10 cellular contexts compared by ENCODE assay signal in genomic region chr3:183265157-183265642, GRCh38. TPM values are rescaled to one million over a fixed set of nuclear protein-coding genes. Genes with fewer than 3 reads are reported as not detected.
A peak's percentile ranks its signal among the peaks of the same experiment; 100 is the strongest.
DNase-seq lines count a peak whose midpoint lies in the region; ATAC-seq and TF ChIP-seq lines count a peak whose summit lies in the region.
"Had no signal": no experiment of that assay in that cellular context is flagged by ENCODE, and none has a peak within 500 bp of the region (broad histone marks: within the 10 kb centered on the region; RNA-seq: fewer than 3 reads in every experiment).

No MANE protein-coding gene starts in this region.

- peaks cover 0 to 2% of the 10 kb centered on the region in 2 donors for H3K27me3 Mint-ChIP-seq in natural killer cell treated with Interleukin-12 subunit alpha and Interleukin-12 subunit beta and Interleukin-15 and Interleukin-18, amount 100 ng/mL, for 72 hours

- WGBS in IMR-90 (ENCODE audit: extremely low coverage in 2 of 2, insufficient read length in 1 of 2), 2 experiments = 70% methylated on average over 3 of the region's 15 CpGs; no CpG with 5 or more reads in 1 of the 2 experiments
- 58 to 64% methylated on average over 15 of the region's 15 CpGs for WGBS in heart right ventricle, 2 donors
- WGBS in psoas muscle, 3 donors = 30 to 55% (median 40%) methylated on average over 15 of the region's 15 CpGs

- dilution Hi-C loops in IMR-90 (cut with HindIII; ENCODE audit: low sequenced_read_pairs, unreplicated experiment) = no loop called here

- no peak overlapping the region for H3K18ac ChIP-seq in IMR-90 (ENCODE audit: low read depth, low read length)

- intact Hi-C loops in IMR-90 (cut with micrococcal nuclease) (no loop called here), heart right ventricle (cut with DNase I) (no loop called here), psoas muscle (cut with DNase I) (no loop called here), tibial artery (cut with DNase I; ENCODE audit: low total_unique reads) (no loop called here)

- no peak for TF ChIP-seq RAD21 in IMR-90 (IDR thresholded peaks at IDR 0.05; ENCODE audit: low read length)

- H2AFZ ChIP-seq in IMR-90 (replicated peaks; ENCODE audit: low read length, poor library complexity) = peak overlapping the region; percentile 5

- CTCF ChIA-PET in IMR-90 (lab: Yijun Ruan, JAX) = interaction anchor here (1.2 kb wide), 1 partner anchor 8 kb away, joined by 4 read pairs; no protein-coding TSS in a partner anchor

- POLR2A ChIA-PET in IMR-90 (lab: Charles Lee; ENCODE audit: unreplicated experiment) = no interaction called here

- no peak for ATAC-seq in IMR-90 (ENCODE audit: low read depth)
- peak; percentile 47 to 85 (median 74) for ATAC-seq in heart right ventricle
- peak in 3 of 4 donors; percentile 43 to 59 (median 51) for ATAC-seq in psoas muscle
- ATAC-seq in HG03432 (IDR thresholded peaks at IDR 0.05; ENCODE audit: unreplicated experiment) = no peak
- no peak for ATAC-seq in natural killer cell treated with Interleukin-12 subunit alpha and Interleukin-12 subunit beta and Interleukin-15 and Interleukin-18, amount 100 ng/mL, for 72 hours

- no peak overlapping the region for H3K23ac ChIP-seq in IMR-90 (ENCODE audit: low read depth, low read length)

- no peaks in the 10 kb centered on the region for H3K9me1 ChIP-seq in IMR-90 (ENCODE audit: insufficient read depth, low read length)

- no peak overlapping the region for H3K14ac ChIP-seq in IMR-90 (replicated peaks; ENCODE audit: low read depth, low read length)

- H3K27ac ChIP-seq in IMR-90 (ENCODE audit: insufficient read depth, low read length) = no peak overlapping the region
- H3K27ac ChIP-seq in heart right ventricle = peak overlapping the region in 7 of 10 donors; percentile 41 to 75 (median 54)
- peak overlapping the region; percentile 73 for H3K27ac ChIP-seq in psoas muscle
- no peak overlapping the region for H3K27ac ChIP-seq in tibial artery
- H3K27ac ChIP-seq: SJSA1 had no signal

- no peaks in the 10 kb centered on the region for H3K36me3 ChIP-seq in IMR-90 (ENCODE audit: control insufficient read depth, insufficient read depth, low read length)
- H3K36me3 ChIP-seq in heart right ventricle = peaks cover 0 to 9% (median 0%) of the 10 kb centered on the region in 9 donors
- H3K36me3 ChIP-seq in psoas muscle (ENCODE audit: insufficient read depth in 1 of 2, low read depth in 1 of 2) = peaks cover under 1 to 11% of the 10 kb centered on the region in 2 donors
- H3K36me3 ChIP-seq in tibial artery = no peaks in the 10 kb centered on the region
- H3K36me3 ChIP-seq: SJSA1 had no signal

- H3K79me1 ChIP-seq in IMR-90 (ENCODE audit: low read depth in 1 of 2, low read length in 2 of 2) = no peaks in the 10 kb centered on the region

- no peaks in the 10 kb centered on the region for H3K4me1 ChIP-seq in IMR-90 (ENCODE audit: control insufficient read depth, insufficient read depth, low read length)
- peaks cover 0 to 57% (median 20%) of the 10 kb centered on the region in 9 donors for H3K4me1 ChIP-seq in heart right ventricle
- peaks cover 53% of the 10 kb centered on the region for H3K4me1 ChIP-seq in psoas muscle
- no peaks in the 10 kb centered on the region for H3K4me1 ChIP-seq in tibial artery

- TF ChIP-seq CTCF in IMR-90 (conservative IDR thresholded peaks at IDR 0.05; ENCODE audit: low read depth, low read length) = no peak
- no peak for TF ChIP-seq CTCF in heart right ventricle (IDR thresholded peaks at IDR 0.05)
- no peak for TF ChIP-seq CTCF in psoas muscle (IDR thresholded peaks at IDR 0.05)
- no peak for TF ChIP-seq CTCF in tibial artery (IDR thresholded peaks at IDR 0.05)

- H3K27ac Mint-ChIP-seq in natural killer cell treated with Interleukin-12 subunit alpha and Interleukin-12 subunit beta and Interleukin-15 and Interleukin-18, amount 100 ng/mL, for 72 hours = no peak overlapping the region
- H3K27ac Mint-ChIP-seq: natural killer cell had no signal

- H3K4me1 Mint-ChIP-seq in natural killer cell treated with Interleukin-12 subunit alpha and Interleukin-12 subunit beta and Interleukin-15 and Interleukin-18, amount 100 ng/mL, for 72 hours (ENCODE audit: low read depth in 2 of 2) = peaks cover 5% of the 10 kb centered on the region in 2 donors
- H3K4me1 Mint-ChIP-seq: natural killer cell had no signal

- H2BK120ac ChIP-seq in IMR-90 (ENCODE audit: low read depth, low read length) = no peak overlapping the region

- H3K36me3 Mint-ChIP-seq in natural killer cell treated with Interleukin-12 subunit alpha and Interleukin-12 subunit beta and Interleukin-15 and Interleukin-18, amount 100 ng/mL, for 72 hours = no peaks in the 10 kb centered on the region
- H3K36me3 Mint-ChIP-seq: natural killer cell had no signal

- no peak overlapping the region for H3K4ac ChIP-seq in IMR-90 (ENCODE audit: low read depth, low read length)

- H3K9me3 ChIP-seq in IMR-90 (ENCODE audit: control insufficient read depth, insufficient read depth, low read length) (no peaks in the 10 kb centered on the region), heart right ventricle (no peaks in the 10 kb centered on the region), psoas muscle (no peaks in the 10 kb centered on the region), tibial artery (no peaks in the 10 kb centered on the region)
- H3K9me3 ChIP-seq: SJSA1 had no signal

- H4K20me1 ChIP-seq in IMR-90 (ENCODE audit: insufficient read depth, low read length) = no peaks in the 10 kb centered on the region; the same call in 1 of the 2 replicates

- no TSS peak for BruUV-seq in IMR-90 (replicated peaks; lab: Mats Ljungman, UMichigan)

- H3K9ac ChIP-seq in IMR-90 (ENCODE audit: low read depth, low read length) = no peak overlapping the region

- no peak overlapping the region for H2BK15ac ChIP-seq in IMR-90 (ENCODE audit: low read depth, low read length)

- H4K5ac ChIP-seq in IMR-90 (ENCODE audit: low read depth, low read length) = no peak overlapping the region

- H2BK20ac ChIP-seq in IMR-90 (ENCODE audit: low read depth, low read length) = no peak overlapping the region

- DNase-seq in IMR-90 (no peak), SW480 (ENCODE audit: low spot score) (peak; percentile 68), heart right ventricle (peak; percentile 21 to 49), psoas muscle (no peak), A172 (ENCODE audit: low spot score) (no peak), tibial artery (no peak)
- no peak for DNase-seq in natural killer cell treated with Interleukin-12 subunit alpha and Interleukin-12 subunit beta and Interleukin-15 and Interleukin-18, amount 100 ng/mL, for 72 hours (ENCODE audit: low spot score)
- DNase-seq: natural killer cell had no signal

- H3K4me2 ChIP-seq in IMR-90 (ENCODE audit: low read depth, low read length) = no peak overlapping the region

- no peaks in the 10 kb centered on the region for H3K9me3 Mint-ChIP-seq in natural killer cell treated with Interleukin-12 subunit alpha and Interleukin-12 subunit beta and Interleukin-15 and Interleukin-18, amount 100 ng/mL, for 72 hours
- H3K9me3 Mint-ChIP-seq: natural killer cell had no signal

- H4K91ac ChIP-seq in IMR-90 (ENCODE audit: insufficient read depth, low read depth, low read length) = no peak overlapping the region

- no peak overlapping the region for H2BK5ac ChIP-seq in IMR-90 (ENCODE audit: low read depth, low read length, poor library complexity, severe bottlenecking)

- no peak overlapping the region for H2AK5ac ChIP-seq in IMR-90 (ENCODE audit: low read depth, low read length)

- no peak for TF ChIP-seq POLR2A in IMR-90 (IDR thresholded peaks at IDR 0.05; ENCODE audit: low read depth, low read length)

- H3K4me3 ChIP-seq in IMR-90 (ENCODE audit: insufficient read depth, low read depth, low read length) (no peak overlapping the region), heart right ventricle (peak overlapping the region in 6 of 10 donors; percentile 4 to 36 (median 26)), psoas muscle (peak overlapping the region; percentile 31), tibial artery (no peak overlapping the region)
- H3K4me3 ChIP-seq: SJSA1 had no signal

- no peak overlapping the region for H2AK9ac ChIP-seq in IMR-90 (replicated peaks; ENCODE audit: low read depth, low read length, poor library complexity)

- no peak overlapping the region for H4K8ac ChIP-seq in IMR-90 (ENCODE audit: low read depth in 2 of 2, low read length in 2 of 2)

- no peak overlapping the region for H3K56ac ChIP-seq in IMR-90 (ENCODE audit: extremely low read depth, insufficient read depth, low read length)

- in situ Hi-C loops in IMR-90 (cut with MboI; ENCODE audit: low sequenced_read_pairs) = no loop called here

- no peak overlapping the region for H3K4me3 Mint-ChIP-seq in natural killer cell treated with Interleukin-12 subunit alpha and Interleukin-12 subunit beta and Interleukin-15 and Interleukin-18, amount 100 ng/mL, for 72 hours
- H3K4me3 Mint-ChIP-seq: natural killer cell had no signal

- H3K27me3 ChIP-seq in IMR-90 (ENCODE audit: control insufficient read depth, insufficient read depth, low read length) = peaks cover 2% of the 10 kb centered on the region; the same call in 1 of the 2 replicates
- no peaks in the 10 kb centered on the region for H3K27me3 ChIP-seq in heart right ventricle
- H3K27me3 ChIP-seq in psoas muscle (ENCODE audit: insufficient read depth in 3 of 3, low read length in 2 of 3) = no peaks in the 10 kb centered on the region
- no peaks in the 10 kb centered on the region for H3K27me3 ChIP-seq in tibial artery
- H3K27me3 ChIP-seq: SJSA1 had no signal

TF ChIP-seq in IMR-90, 13 proteins besides CTCF, POLR2A, EP300 and RAD21 (continues in another document):
- no peak for TF ChIP-seq MXI1 (IDR thresholded peaks at IDR 0.05; ENCODE audit: borderline replicate concordance, low read depth, low read length)
- TF ChIP-seq RFX5 (IDR thresholded peaks at IDR 0.05; ENCODE audit: low read depth, low read length) = no peak
- no peak for TF ChIP-seq FOS (IDR thresholded peaks at IDR 0.05; ENCODE audit: low read depth, low read length)
- TF ChIP-seq USF2 (IDR thresholded peaks at IDR 0.05; ENCODE audit: low read depth, low read length) = no peak

RNA-seq across cellular contexts. Expression of gene B3GNT5, which starts 12.1 kb away (rescaled TPM):
- total RNA-seq in IMR-90 (2012; rRNA removed) (3.4 and 4.4 TPM in 2 replicates), heart right ventricle (1 to 10 TPM; 2.0 to 9.0 (median 5.8) TPM), psoas muscle (10 to 100 TPM; 44.8 to 98.1 (median 63.7) TPM)
- polyA plus RNA-seq in IMR-90 (2012; rRNA removed) (1.4 and 1.6 TPM in 2 replicates), heart right ventricle (1 to 10 TPM; 1.7 to 2.2 TPM), psoas muscle (10 to 100 TPM; 12.1 to 98.9 (median 43.4) TPM)
- 0.33 and 0.35 TPM in 2 replicates for polyA plus RNA-seq in IMR-90 (2012; cell fraction: cytosol; rRNA removed)
- polyA plus RNA-seq in IMR-90 (2012; cell fraction: nucleus; rRNA removed; ENCODE audit: low replicate concordance) = 0.21 and 1.7 TPM in 2 replicates
- total RNA-seq in natural killer cell treated with Interleukin-12 subunit alpha and Interleukin-12 subunit beta and Interleukin-15 and Interleukin-18, amount 100 ng/mL, for 72 hours = 1 to 10 TPM in 1 of 2 donors, under 1 TPM in 1; 0.36 to 1.0 TPM
- 15.8 and 18.0 TPM in 2 replicates for total RNA-seq in A172 (2014; rRNA removed; shearing (Covaris generic))

Comparison
In these comparisons a context has a peak if more than half of its experiments do, and no peak if none do; other contexts are left out.
1. ATAC-seq: peak in heart right ventricle (8 of 8) and psoas muscle (3 of 4); none in IMR-90 (single experiment), HG03432 (single experiment) and natural killer cell treated with Interleukin-12 subunit alpha and Interleukin-12 subunit beta and Interleukin-15 and Interleukin-18, amount 100 ng/mL, for 72 hours (0 of 2).
2. DNase-seq: peak in SW480 (single experiment) and heart right ventricle (2 of 2); none in IMR-90 (single experiment), psoas muscle (0 of 2), natural killer cell treated with Interleukin-12 subunit alpha and Interleukin-12 subunit beta and Interleukin-15 and Interleukin-18, amount 100 ng/mL, for 72 hours (single experiment), A172 (single experiment) and tibial artery (0 of 2).
3. H3K27ac ChIP-seq: peak in heart right ventricle (7 of 10) and psoas muscle (single experiment); none in IMR-90 (single experiment) and tibial artery (0 of 2).
4. H3K4me3 ChIP-seq: peak in heart right ventricle (6 of 10) and psoas muscle (single experiment); none in IMR-90 (single experiment) and tibial artery (0 of 2).